In the genomic region with DNA sequence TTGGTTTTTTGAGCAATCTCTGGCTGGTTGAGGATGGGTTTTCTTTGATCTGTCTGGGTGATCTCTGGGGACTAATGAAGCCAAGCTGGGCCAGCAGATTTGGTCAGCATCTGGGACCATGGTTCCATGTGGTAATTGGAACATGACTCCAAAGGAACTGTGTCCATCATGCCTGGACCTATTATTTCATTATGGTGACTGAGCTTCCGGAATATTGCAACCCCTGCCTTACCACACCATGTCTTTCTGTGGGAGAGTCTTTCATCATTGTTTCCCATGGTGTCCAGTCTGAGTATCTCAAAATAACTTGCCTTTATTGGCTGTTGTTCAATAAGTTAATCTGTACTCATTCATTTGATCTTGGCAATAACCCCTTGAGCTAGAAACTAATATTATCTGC, we compare ENCODE assay signal across 29 cellular contexts.
"Had no signal": no experiment of that assay in that cellular context is flagged by ENCODE, and none has a peak within 500 bp of the region (broad histone marks: within the 10 kb centered on the region; RNA-seq: fewer than 3 reads in every experiment).

No MANE protein-coding gene starts in this region.

- H3K27me3 ChIP-seq: adrenal gland, body of pancreas, cardiac muscle cell, colonic mucosa had no signal

- DNase-seq: activated CD4-positive, alpha-beta memory T cell treated with anti-CD3 and anti-CD28 coated beads for 36 hours; activated CD4-positive, alpha-beta T cell treated with anti-CD3 and anti-CD28 coated beads for 36 hours; activated CD4-positive, alpha-beta T cell treated with anti-CD3 and anti-CD28 coated beads, Interleukin-2, amount 10 ng/mL, durations not matched to agents 24 days and 14 days; activated CD4-positive, CD25-positive, alpha-beta regulatory T cell; activated CD4-positive, CD25-positive, alpha-beta regulatory T cell treated with anti-CD3 and anti-CD28 coated beads, Interleukin-2, amount 50 U/mL, for 72 hours; activated CD8-positive, alpha-beta memory T cell treated with anti-CD3 and anti-CD28 coated beads, Interleukin-2, amount 10 ng/mL, durations not matched to agents 7 days and 5 days; activated CD8-positive, alpha-beta memory T cell treated with anti-CD3 and anti-CD28 coated beads, Interleukin-2, amount 50 U/mL, for 4 hours; activated CD8-positive, alpha-beta T cell treated with anti-CD3 and anti-CD28 coated beads, Interleukin-2, amount 10 ng/mL, durations not matched to agents 7 days and 5 days; activated effector memory CD4-positive, alpha-beta T cell treated with anti-CD3 and anti-CD28 coated beads, Interleukin-2, amount 50 U/mL, for 16 hours; activated naive CD4-positive, alpha-beta T cell treated with anti-CD3 and anti-CD28 coated beads for 36 hours; activated naive CD8-positive, alpha-beta T cell treated with anti-CD3 and anti-CD28 coated beads for 36 hours; activated naive CD8-positive, alpha-beta T cell treated with anti-CD3 and anti-CD28 coated beads, Interleukin-2, amount 50 U/mL, for 24 hours; activated T-cell treated with anti-CD3 and anti-CD28 coated beads, Interleukin-2, amount 50 U/mL, for 1 hour; activated T-cell treated with anti-CD3 and anti-CD28 coated beads, Interleukin-2, amount 50 U/mL, for 48 hours; adrenal gland; amygdala; aorta; body of pancreas; central memory CD4-positive, alpha-beta T cell; cerebellar nuclear complex; colonic mucosa; dorsolateral prefrontal cortex; effector memory CD4-positive, alpha-beta T cell; endodermal cell; head of caudate nucleus; hippocampal formation; T-helper 2 cell had no signal

- H3K27ac ChIP-seq: body of pancreas, cardiac muscle cell, colonic mucosa, dorsolateral prefrontal cortex had no signal

- H3K9me3 ChIP-seq: adrenal gland, body of pancreas, colonic mucosa had no signal

- H3K4me3 ChIP-seq: adrenal gland, body of pancreas, cardiac muscle cell, colonic mucosa, dorsolateral prefrontal cortex had no signal

- H3K4me1 ChIP-seq: body of pancreas, colonic mucosa had no signal

- H3K36me3 ChIP-seq: cardiac muscle cell, colonic mucosa had no signal

- FAIRE-seq: frontal cortex had no signal
